6 cellular contexts compared by ENCODE assay signal in the genomic region with DNA sequence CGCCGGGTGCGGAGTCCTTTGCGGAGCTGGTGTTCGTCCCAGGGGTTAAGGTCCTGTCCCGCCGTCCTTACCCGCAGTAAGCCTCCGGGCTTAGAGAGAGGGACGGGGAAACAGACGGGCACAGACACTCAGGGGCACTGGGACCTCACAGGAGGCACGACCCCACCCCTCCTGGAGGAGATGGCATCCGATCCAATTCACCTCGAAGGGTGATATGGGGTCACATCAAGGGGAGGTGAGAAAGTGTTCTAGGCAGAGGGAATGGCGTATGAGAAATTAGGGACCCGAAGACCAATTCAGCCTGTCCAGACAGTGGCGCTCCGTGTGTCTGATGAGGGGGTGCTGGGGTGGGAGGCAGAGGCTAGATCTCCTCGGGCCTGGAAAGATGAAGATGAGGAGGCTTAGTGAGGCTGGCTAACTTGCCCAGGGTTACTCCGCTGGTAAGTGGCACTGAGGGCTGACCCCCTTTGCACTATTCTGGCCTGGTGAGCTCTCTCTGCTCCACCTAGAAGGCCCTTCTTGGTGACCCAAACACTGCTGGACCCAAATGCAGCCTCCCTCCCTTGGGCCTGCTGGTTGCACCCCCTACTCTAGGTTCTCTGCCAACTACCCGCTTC. TPM values are rescaled to one million over a fixed set of nuclear protein-coding genes. Genes with fewer than 3 reads are reported as not detected.
DNase-seq lines count a peak whose midpoint lies in the region; ATAC-seq and TF ChIP-seq lines count a peak whose summit lies in the region.

No MANE protein-coding gene starts in this region.

- DNase-seq in left lobe of liver (ENCODE audit: low spot score) (no peak), DMS153 treated with DMSO at 0.1 percent for 48 hours (lab: John Stamatoyannopoulos, UW; ENCODE audit: unreplicated experiment) (no peak)

- H3K36me3 ChIP-seq in BLaER1: no peaks in the 10 kb centered on the region

- H4K20me1 ChIP-seq in BLaER1: no peaks in the 10 kb centered on the region

- H3K9ac ChIP-seq in BLaER1: peak overlapping the region; percentile 97

- no peak for TF ChIP-seq CTCF in WI38 (IDR thresholded peaks at IDR 0.05; ENCODE audit: low read depth, low read length)

- peak overlapping the region; percentile 98 for H3K4me2 ChIP-seq in BLaER1

- H3K9me3 ChIP-seq in BLaER1: no peaks in the 10 kb centered on the region

- ATAC-seq in left lobe of liver (peak; percentile 16), GM21825 (IDR thresholded peaks at IDR 0.05; ENCODE audit: unreplicated experiment) (no peak), GM18868 (IDR thresholded peaks at IDR 0.05; ENCODE audit: unreplicated experiment) (no peak)

- H3K27me3 ChIP-seq in BLaER1: no peaks in the 10 kb centered on the region

- peak overlapping the region; percentile 99 for H3K27ac ChIP-seq in BLaER1

- peak overlapping the region; percentile 66 for H3K4me3 ChIP-seq in BLaER1
- peak overlapping the region; percentile 58 for H3K4me3 ChIP-seq in WI38 (ENCODE audit: low read depth, low read length)

- H3K4me1 ChIP-seq in BLaER1: peaks cover 29% of the 10 kb centered on the region

RNA-seq across cellular contexts. Expression of a gene that starts 12.1 kb away (rescaled TPM):
- 7.8 TPM for total RNA-seq in left lobe of liver

RNA-seq across cellular contexts. Expression of a gene that starts 13.3 kb away (rescaled TPM):
- total RNA-seq in left lobe of liver: 0.55 TPM

RNA-seq across cellular contexts. Expression of a gene that starts 20.3 kb away (rescaled TPM):
- 2.3 TPM for total RNA-seq in left lobe of liver

RNA-seq across cellular contexts. Expression of a gene that starts 22.6 kb away (rescaled TPM):
- total RNA-seq in left lobe of liver: 0.45 TPM

RNA-seq across cellular contexts. Expression of a gene that starts 32.5 kb away (rescaled TPM):
- total RNA-seq in left lobe of liver: 0.10 TPM
